Comparison of ENCODE assay signal across 15 cellular contexts in the genomic region with DNA sequence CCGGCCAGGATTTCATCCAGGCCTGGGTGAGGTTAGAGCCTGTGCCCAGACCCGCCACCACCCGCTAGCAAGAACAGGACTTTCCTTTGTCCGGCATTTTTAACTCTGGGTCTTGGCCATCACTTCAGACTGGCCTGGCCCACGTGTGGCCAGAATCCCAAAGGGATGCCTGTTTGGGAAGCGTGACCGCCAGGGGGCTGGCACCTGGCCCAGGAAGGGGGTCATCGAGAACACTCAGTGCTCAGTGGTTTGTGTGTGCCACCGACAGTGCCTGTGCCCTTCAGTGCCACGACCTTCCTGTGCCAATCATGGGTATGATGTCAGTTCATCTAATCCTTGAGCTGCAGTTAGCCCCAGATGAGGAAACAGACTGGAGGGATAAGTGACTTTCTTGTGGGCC.
DNase-seq lines count a peak whose midpoint lies in the region; ATAC-seq, FAIRE-seq and TF ChIP-seq lines count a peak whose summit lies in the region.
"Had no signal": no experiment of that assay in that cellular context is flagged by ENCODE, and none has a peak within 500 bp of the region (broad histone marks: within the 10 kb centered on the region; RNA-seq: fewer than 3 reads in every experiment).

No MANE protein-coding gene starts in this region.

- no peak for TF ChIP-seq CTCF in A549 (IDR thresholded peaks at IDR 0.05)

- H3K27me3 Mint-ChIP-seq in activated naive CD8-positive, alpha-beta T cell treated with anti-CD3 and anti-CD28 coated beads for 36 hours = no peaks in the 10 kb centered on the region
- H3K27me3 Mint-ChIP-seq: activated CD4-positive, alpha-beta T cell treated with anti-CD3 and anti-CD28 coated beads for 36 hours; naive thymus-derived CD4-positive, alpha-beta T cell had no signal

- no peak for ATAC-seq in A549
- peak; percentile 38 for ATAC-seq in left ventricle myocardium superior
- ATAC-seq in GM18873 (IDR thresholded peaks at IDR 0.05; ENCODE audit: low FRiP score, unreplicated experiment) = no peak
- ATAC-seq: activated CD4-positive, alpha-beta T cell treated with anti-CD3 and anti-CD28 coated beads for 36 hours; activated T-cell treated with anti-CD3 and anti-CD28 coated beads, Interleukin-2, amount 50 U/mL, for 72 hours; naive thymus-derived CD4-positive, alpha-beta T cell; stimulated activated naive CD8-positive, alpha-beta T cell treated with anti-CD3 and anti-CD28 coated beads, Interleukin-15, Interleukin-2, amounts not matched to agents 100 U/mL and 50 U/mL, for 24 hours had no signal

- H3K9me3 ChIP-seq in A549 = no peaks in the 10 kb centered on the region

- TF ChIP-seq POLR2A in A549 (IDR thresholded peaks at IDR 0.05; ENCODE audit: low read length) = no peak

- no peak overlapping the region for H3K9ac ChIP-seq in rectal smooth muscle tissue (ENCODE audit: low read length)

- CTCF ChIA-PET in A549 (lab: Yijun Ruan, JAX) = interaction anchor here (1.5 to 7.7 kb wide), 2 partner anchors 30 to 42 kb away, joined by 3 to 92 read pairs; no protein-coding TSS in a partner anchor

- no peaks in the 10 kb centered on the region for H3K9me3 Mint-ChIP-seq in activated naive CD8-positive, alpha-beta T cell treated with anti-CD3 and anti-CD28 coated beads for 36 hours
- H3K9me3 Mint-ChIP-seq: activated T-cell treated with anti-CD3 and anti-CD28 coated beads, Interleukin-2, amount 50 U/mL, for 72 hours; naive thymus-derived CD4-positive, alpha-beta T cell had no signal

- H3K27me3 ChIP-seq in rectal smooth muscle tissue (ENCODE audit: control insufficient read depth, insufficient read depth, low read length) = no peaks in the 10 kb centered on the region

- peaks cover 99% of the 10 kb centered on the region for H3K4me1 ChIP-seq in A549
- peaks cover 59% of the 10 kb centered on the region for H3K4me1 ChIP-seq in rectal smooth muscle tissue (ENCODE audit: control insufficient read depth, insufficient read depth, low read length)

- TF ChIP-seq EP300 in A549 (IDR thresholded peaks at IDR 0.05) = no peak

- no peak overlapping the region for H3K27ac Mint-ChIP-seq in activated naive CD8-positive, alpha-beta T cell treated with anti-CD3 and anti-CD28 coated beads for 36 hours
- H3K27ac Mint-ChIP-seq: activated CD4-positive, alpha-beta T cell treated with anti-CD3 and anti-CD28 coated beads for 36 hours; activated T-cell treated with anti-CD3 and anti-CD28 coated beads, Interleukin-2, amount 50 U/mL, for 72 hours; IgD-negative memory B cell had no signal

- TF ChIP-seq RAD21 in A549 (conservative IDR thresholded peaks at IDR 0.05 in 1 of 2, IDR thresholded peaks at IDR 0.05 in 1 of 2) = no peak

- H3K36me3 ChIP-seq in rectal smooth muscle tissue (ENCODE audit: control insufficient read depth, insufficient read depth, low read length) = no peaks in the 10 kb centered on the region

- peaks cover 11% of the 10 kb centered on the region for H3K4me1 Mint-ChIP-seq in activated naive CD8-positive, alpha-beta T cell treated with anti-CD3 and anti-CD28 coated beads for 36 hours

- WGBS in A549 (ENCODE audit: missing lambda C conversion rate) = 91% methylated on average over 8 of the region's 10 CpGs

- intact Hi-C loops in left ventricle myocardium superior (cut with micrococcal nuclease) = no loop called here

- H3K27ac ChIP-seq in A549 = peak overlapping the region; percentile 98 to 99
- H3K27ac ChIP-seq in rectal smooth muscle tissue (ENCODE audit: low read depth, low read length) = peak overlapping the region; percentile 38

- DNase-seq in A549 (ENCODE audit: low read depth in 1 of 2, low spot score in 1 of 2) (no peak), amygdala (lab: John Stamatoyannopoulos, UW) (peak in 34 of 56 donors; percentile 15 to 78 (median 50)), left ventricle myocardium superior (peak; percentile 93), AML-193 (lab: John Stamatoyannopoulos, UW) (no peak)
- DNase-seq in activated naive CD8-positive, alpha-beta T cell treated with anti-CD3 and anti-CD28 coated beads for 36 hours = no peak
- DNase-seq in stimulated activated CD4-positive, alpha-beta T cell treated with anti-CD3 and anti-CD28 coated beads, Interleukin-4, amount 100 ng/mL, for 24 hours = no peak
- DNase-seq: activated CD4-positive, alpha-beta T cell treated with anti-CD3 and anti-CD28 coated beads for 36 hours; activated T-cell treated with anti-CD3 and anti-CD28 coated beads, Interleukin-2, amount 50 U/mL, for 72 hours; erythroblast; naive thymus-derived CD4-positive, alpha-beta T cell; NCI-H1930; stimulated activated naive CD8-positive, alpha-beta T cell treated with anti-CD3 and anti-CD28 coated beads, Interleukin-15, Interleukin-2, amounts not matched to agents 100 U/mL and 50 U/mL, for 24 hours had no signal

- no peak overlapping the region for H3K4me3 Mint-ChIP-seq in activated naive CD8-positive, alpha-beta T cell treated with anti-CD3 and anti-CD28 coated beads for 36 hours
- H3K4me3 Mint-ChIP-seq: activated CD4-positive, alpha-beta T cell treated with anti-CD3 and anti-CD28 coated beads for 36 hours; activated T-cell treated with anti-CD3 and anti-CD28 coated beads, Interleukin-2, amount 50 U/mL, for 72 hours; naive thymus-derived CD4-positive, alpha-beta T cell had no signal

- FAIRE-seq in A549 (lab: Jason Lieb, UNC) = no peak

- no peak overlapping the region for H3K4me2 ChIP-seq in A549

- no peaks in the 10 kb centered on the region for H3K36me3 Mint-ChIP-seq in activated naive CD8-positive, alpha-beta T cell treated with anti-CD3 and anti-CD28 coated beads for 36 hours
- H3K36me3 Mint-ChIP-seq: IgD-negative memory B cell had no signal

- POLR2A ChIA-PET in A549 (lab: Yijun Ruan, JAX) = no interaction called here

- H3K4me3 ChIP-seq in A549 (no peak overlapping the region), rectal smooth muscle tissue (ENCODE audit: low read length) (no peak overlapping the region)

TF ChIP-seq in A549, 52 proteins besides CTCF, POLR2A, EP300 and RAD21:
- TF ChIP-seq CBX8 (IDR thresholded peaks at IDR 0.05) (no peak), EHF (CRISPR knock-in tag; IDR thresholded peaks at IDR 0.05) (no peak), RFX5 (IDR thresholded peaks at IDR 0.05) (no peak), ZFP36 (IDR thresholded peaks at IDR 0.05; ENCODE audit: borderline replicate concordance, partially characterized antibody) (no peak), HEYL (CRISPR knock-in tag; IDR thresholded peaks at IDR 0.05) (no peak), CHD4 (IDR thresholded peaks at IDR 0.05; ENCODE audit: borderline replicate concordance) (no peak), ESRRA (IDR thresholded peaks at IDR 0.05; ENCODE audit: borderline replicate concordance, low read length) (no peak), JUNB (IDR thresholded peaks at IDR 0.05) (no peak)
- TF ChIP-seq, protein P1, sequence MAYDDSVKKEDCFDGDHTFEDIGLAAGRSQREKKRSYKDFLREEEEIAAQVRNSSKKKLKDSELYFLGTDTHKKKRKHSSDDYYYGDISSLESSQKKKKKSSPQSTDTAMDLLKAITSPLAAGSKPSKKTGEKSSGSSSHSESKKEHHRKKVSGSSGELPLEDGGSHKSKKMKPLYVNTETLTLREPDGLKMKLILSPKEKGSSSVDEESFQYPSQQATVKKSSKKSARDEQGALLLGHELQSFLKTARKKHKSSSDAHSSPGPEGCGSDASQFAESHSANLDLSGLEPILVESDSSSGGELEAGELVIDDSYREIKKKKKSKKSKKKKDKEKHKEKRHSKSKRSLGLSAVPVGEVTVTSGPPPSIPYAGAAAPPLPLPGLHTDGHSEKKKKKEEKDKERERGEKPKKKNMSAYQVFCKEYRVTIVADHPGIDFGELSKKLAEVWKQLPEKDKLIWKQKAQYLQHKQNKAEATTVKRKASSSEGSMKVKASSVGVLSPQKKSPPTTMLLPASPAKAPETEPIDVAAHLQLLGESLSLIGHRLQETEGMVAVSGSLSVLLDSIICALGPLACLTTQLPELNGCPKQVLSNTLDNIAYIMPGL (CRISPR knock-in tag; IDR thresholded peaks at IDR 0.05; ENCODE audit: borderline replicate concordance) = no peak
- TF ChIP-seq, protein P2, sequence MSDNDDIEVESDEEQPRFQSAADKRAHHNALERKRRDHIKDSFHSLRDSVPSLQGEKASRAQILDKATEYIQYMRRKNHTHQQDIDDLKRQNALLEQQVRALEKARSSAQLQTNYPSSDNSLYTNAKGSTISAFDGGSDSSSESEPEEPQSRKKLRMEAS (IDR thresholded peaks at IDR 0.05) = no peak
- TF ChIP-seq, protein P3, sequence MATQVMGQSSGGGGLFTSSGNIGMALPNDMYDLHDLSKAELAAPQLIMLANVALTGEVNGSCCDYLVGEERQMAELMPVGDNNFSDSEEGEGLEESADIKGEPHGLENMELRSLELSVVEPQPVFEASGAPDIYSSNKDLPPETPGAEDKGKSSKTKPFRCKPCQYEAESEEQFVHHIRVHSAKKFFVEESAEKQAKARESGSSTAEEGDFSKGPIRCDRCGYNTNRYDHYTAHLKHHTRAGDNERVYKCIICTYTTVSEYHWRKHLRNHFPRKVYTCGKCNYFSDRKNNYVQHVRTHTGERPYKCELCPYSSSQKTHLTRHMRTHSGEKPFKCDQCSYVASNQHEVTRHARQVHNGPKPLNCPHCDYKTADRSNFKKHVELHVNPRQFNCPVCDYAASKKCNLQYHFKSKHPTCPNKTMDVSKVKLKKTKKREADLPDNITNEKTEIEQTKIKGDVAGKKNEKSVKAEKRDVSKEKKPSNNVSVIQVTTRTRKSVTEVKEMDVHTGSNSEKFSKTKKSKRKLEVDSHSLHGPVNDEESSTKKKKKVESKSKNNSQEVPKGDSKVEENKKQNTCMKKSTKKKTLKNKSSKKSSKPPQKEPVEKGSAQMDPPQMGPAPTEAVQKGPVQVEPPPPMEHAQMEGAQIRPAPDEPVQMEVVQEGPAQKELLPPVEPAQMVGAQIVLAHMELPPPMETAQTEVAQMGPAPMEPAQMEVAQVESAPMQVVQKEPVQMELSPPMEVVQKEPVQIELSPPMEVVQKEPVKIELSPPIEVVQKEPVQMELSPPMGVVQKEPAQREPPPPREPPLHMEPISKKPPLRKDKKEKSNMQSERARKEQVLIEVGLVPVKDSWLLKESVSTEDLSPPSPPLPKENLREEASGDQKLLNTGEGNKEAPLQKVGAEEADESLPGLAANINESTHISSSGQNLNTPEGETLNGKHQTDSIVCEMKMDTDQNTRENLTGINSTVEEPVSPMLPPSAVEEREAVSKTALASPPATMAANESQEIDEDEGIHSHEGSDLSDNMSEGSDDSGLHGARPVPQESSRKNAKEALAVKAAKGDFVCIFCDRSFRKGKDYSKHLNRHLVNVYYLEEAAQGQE (IDR thresholded peaks at IDR 0.05) = no peak

Comparison
In these comparisons a context has a peak if more than half of its experiments do, and no peak if none do; other contexts are left out.
1. DNase-seq: peak in amygdala (34 of 56) and left ventricle myocardium superior (single experiment); none in A549 (0 of 2), activated naive CD8-positive, alpha-beta T cell treated with anti-CD3 and anti-CD28 coated beads for 36 hours (single experiment), AML-193 (0 of 2) and stimulated activated CD4-positive, alpha-beta T cell treated with anti-CD3 and anti-CD28 coated beads, Interleukin-4, amount 100 ng/mL, for 24 hours (single experiment).